24 cellular contexts compared by ENCODE assay signal in the genomic region with DNA sequence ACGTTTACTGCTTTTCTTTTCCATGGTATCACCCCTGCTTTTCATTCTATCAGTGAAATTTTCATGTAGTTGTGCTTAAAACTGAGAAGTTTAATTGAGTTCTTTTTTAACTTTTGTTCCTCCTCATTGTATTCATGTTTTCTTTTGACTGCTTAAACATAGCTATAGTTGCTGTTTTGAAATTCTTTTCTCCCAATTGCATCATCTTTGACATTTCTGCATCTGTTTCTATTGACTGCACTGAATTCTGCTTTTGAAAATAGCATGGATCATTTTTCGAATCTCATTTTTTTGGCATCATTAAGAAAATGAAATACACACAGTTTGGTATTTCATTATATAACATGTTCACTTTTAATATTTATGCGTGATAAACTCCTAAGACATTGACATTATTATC.
"Had no signal": no experiment of that assay in that cellular context is flagged by ENCODE, and none has a peak within 500 bp of the region (broad histone marks: within the 10 kb centered on the region; RNA-seq: fewer than 3 reads in every experiment).

No MANE protein-coding gene starts in this region.

- H3K4me1 ChIP-seq: heart right ventricle, prostate gland, upper lobe of right lung had no signal

- ATAC-seq: heart right ventricle; left cardiac atrium; natural killer cell; stimulated activated naive CD8-positive, alpha-beta T cell treated with anti-CD3 and anti-CD28 coated beads, Interleukin-15, Interleukin-2, amounts not matched to agents 100 U/mL and 50 U/mL, for 24 hours; upper lobe of right lung; WTC11 had no signal

- DNase-seq: activated CD4-positive, alpha-beta T cell treated with anti-CD3 and anti-CD28 coated beads for 4 hours; activated CD4-positive, alpha-beta T cell treated with anti-CD3 and anti-CD28 coated beads, Interleukin-2, amount 50 U/mL, for 48 hours; activated naive CD4-positive, alpha-beta T cell treated with Interleukin-2 at 50 U/mL for 16 hours; activated naive CD8-positive, alpha-beta T cell treated with anti-CD3 and anti-CD28 coated beads for 36 hours; activated T-cell treated with anti-CD3 and anti-CD28 coated beads, Interleukin-2, amount 50 U/mL, for 48 hours; amniotic stem cell; effector memory CD4-positive, alpha-beta T cell; heart right ventricle; islet precursor cell; left cardiac atrium; midbrain; natural killer cell; ovary; stimulated activated CD4-positive, alpha-beta T cell treated with anti-CD3 and anti-CD28 coated beads, Interleukin-12 subunit alpha, Interleukin-12 subunit beta, amount 100 ng/mL, for 4 hours; stimulated activated CD4-positive, alpha-beta T cell treated with anti-CD3 and anti-CD28 coated beads, Interleukin-4, amount 100 ng/mL, for 4 hours; stimulated activated naive CD8-positive, alpha-beta T cell treated with anti-CD3 and anti-CD28 coated beads, Interleukin-15, Interleukin-2, amounts not matched to agents 100 U/mL and 50 U/mL, for 24 hours; T-helper 1 cell; thyroid gland; upper lobe of right lung had no signal

- H3K9me3 ChIP-seq: heart right ventricle, neutrophil, ovary, prostate gland, thyroid gland, upper lobe of right lung had no signal

- H3K36me3 ChIP-seq: cardiac muscle cell, heart right ventricle, neutrophil, ovary, prostate gland, thyroid gland, upper lobe of right lung had no signal

- H3K4me3 ChIP-seq: cardiac muscle cell, heart right ventricle, ovary, prostate gland, thyroid gland, upper lobe of right lung had no signal

- FAIRE-seq: TTC549 had no signal

- H3K27me3 ChIP-seq: cardiac muscle cell, heart right ventricle, neutrophil, ovary, thyroid gland, upper lobe of right lung had no signal

- H3K27ac ChIP-seq: cardiac muscle cell, heart right ventricle, neutrophil, ovary, prostate gland, thyroid gland, upper lobe of right lung had no signal
